Comparison of ENCODE assay signal across 18 cellular contexts in genomic region chr13:59865398-59865797, GRCh38.
"Had no signal": no experiment of that assay in that cellular context is flagged by ENCODE, and none has a peak within 500 bp of the region (broad histone marks: within the 10 kb centered on the region; RNA-seq: fewer than 3 reads in every experiment).

No MANE protein-coding gene starts in this region.

- FAIRE-seq: kidney, TTC549 had no signal

- ATAC-seq: activated naive CD4-positive, alpha-beta T cell treated with anti-CD3 and anti-CD28 coated beads, Interleukin-2, amount 50 U/mL, for 72 hours; gastrocnemius medialis; heart left ventricle; left lobe of liver; stimulated activated naive B cell treated with anti-CD40 and anti-IgM and Interleukin-4, amounts not matched to agents 10 μg/mL and 1 μg/mL and 100 μg/mL, for 72 hours; upper lobe of right lung had no signal

- H3K4me3 ChIP-seq: adrenal gland, cardiac muscle cell, gastrocnemius medialis, heart left ventricle, spleen, thoracic aorta, upper lobe of right lung had no signal

- DNase-seq: activated CD4-positive, alpha-beta T cell treated with anti-CD3 and anti-CD28 coated beads, Interleukin-2, amount 50 U/mL, for 4 hours; activated gamma-delta T cell; adrenal gland; gastrocnemius medialis; heart left ventricle; kidney; mammary epithelial cell; nephron progenitor cell; occipital lobe; retina; spleen; stimulated activated naive B cell treated with anti-CD40 and anti-IgM and Interleukin-4, amounts not matched to agents 10 μg/mL and 1 μg/mL and 100 μg/mL, for 72 hours; upper lobe of right lung had no signal

- H3K27me3 ChIP-seq: adrenal gland, cardiac muscle cell, gastrocnemius medialis, heart left ventricle, spleen, upper lobe of right lung had no signal

- H3K27ac ChIP-seq: adrenal gland, cardiac muscle cell, gastrocnemius medialis, heart left ventricle, spleen, thoracic aorta, upper lobe of right lung had no signal

- H3K9me3 ChIP-seq: adrenal gland, gastrocnemius medialis, heart left ventricle, spleen, thoracic aorta, upper lobe of right lung had no signal

- H3K36me3 ChIP-seq: adrenal gland, cardiac muscle cell, gastrocnemius medialis, heart left ventricle, spleen, thoracic aorta, upper lobe of right lung had no signal

- H3K4me1 ChIP-seq: adrenal gland, gastrocnemius medialis, heart left ventricle, spleen, upper lobe of right lung had no signal
